Comparison of ENCODE assay signal across 21 cellular contexts in the genomic region with DNA sequence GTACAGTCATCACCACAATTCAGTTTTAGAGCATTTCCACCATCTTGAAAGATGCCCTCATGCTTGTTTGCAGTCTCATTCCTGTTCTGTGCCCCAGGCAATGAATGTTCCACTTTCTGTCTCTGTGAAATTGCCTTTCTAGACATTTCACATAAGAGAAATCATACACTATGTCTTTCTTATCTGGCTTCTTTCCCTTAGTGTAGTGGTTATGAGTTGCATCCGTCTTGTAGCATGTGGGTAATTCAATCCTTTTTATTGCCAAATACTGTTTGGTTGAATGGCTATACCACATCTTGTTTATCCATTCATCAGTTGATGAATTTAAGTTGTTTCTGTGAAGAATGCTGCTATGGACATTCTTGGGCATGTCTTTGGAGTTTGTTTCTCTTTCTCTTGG.
DNase-seq lines count a peak whose midpoint lies in the region; ATAC-seq, FAIRE-seq and TF ChIP-seq lines count a peak whose summit lies in the region.
"Had no signal": no experiment of that assay in that cellular context is flagged by ENCODE, and none has a peak within 500 bp of the region (broad histone marks: within the 10 kb centered on the region; RNA-seq: fewer than 3 reads in every experiment).

No MANE protein-coding gene starts in this region.

- no peak overlapping the region for H3K4me3 ChIP-seq in A549
- H3K4me3 ChIP-seq in bronchial epithelial cell (ENCODE audit: low read depth, low read length): no peak overlapping the region
- no peak overlapping the region for H3K4me3 ChIP-seq in hepatocyte
- H3K4me3 ChIP-seq in CD8-positive, alpha-beta T cell (ENCODE audit: low read depth, low read length): no peak overlapping the region
- H3K4me3 ChIP-seq: pancreas, skin epidermis, upper lobe of left lung had no signal

- intact Hi-C loops in CD8-positive, alpha-beta T cell (cut with DNase I, micrococcal nuclease): no loop called here

- no peak overlapping the region for H3K27ac Mint-ChIP-seq in CD8-positive, alpha-beta T cell
- H3K27ac Mint-ChIP-seq: stimulated activated effector memory CD8-positive, alpha-beta T cell treated with anti-CD3 and anti-CD28 coated beads, Interleukin-12 subunit alpha, Interleukin-12 subunit beta, amount 100 ng/mL, for 72 hours had no signal

- H4K20me1 ChIP-seq in hepatocyte (ENCODE audit: insufficient read depth, poor library complexity, severe bottlenecking): peaks cover 5% of the 10 kb centered on the region

- no peak for FAIRE-seq in A549 (lab: Jason Lieb, UNC)
- FAIRE-seq in bronchial epithelial cell (lab: Jason Lieb, UNC): no peak
- no peak for FAIRE-seq in GM12892 (lab: Jason Lieb, UNC)
- FAIRE-seq: GM12891, pancreas, TTC549 had no signal

- H3K4me1 Mint-ChIP-seq in CD8-positive, alpha-beta T cell (ENCODE audit: low read depth): peaks cover 21% of the 10 kb centered on the region

- no peak overlapping the region for H2AFZ ChIP-seq in hepatocyte

- POLR2A ChIA-PET in A549 (lab: Yijun Ruan, JAX): no interaction called here
- POLR2A ChIA-PET in CD8-positive, alpha-beta T cell (lab: Charles Lee): no interaction called here

- peak overlapping the region; percentile 43 to 80; a peak in 3 of 6 replicates for H3K27ac ChIP-seq in A549
- H3K27ac ChIP-seq in hepatocyte: peak overlapping the region; percentile 11
- no peak overlapping the region for H3K27ac ChIP-seq in CD8-positive, alpha-beta T cell (ENCODE audit: low read depth, low read length)
- H3K27ac ChIP-seq: upper lobe of left lung had no signal

- peaks cover 56% of the 10 kb centered on the region for H3K79me2 ChIP-seq in hepatocyte

- no peak overlapping the region for H3K4me3 Mint-ChIP-seq in CD8-positive, alpha-beta T cell
- H3K4me3 Mint-ChIP-seq: activated T-cell treated with anti-CD3 and anti-CD28 coated beads, Interleukin-2, amount 50 U/mL, for 4 hours; stimulated activated effector memory CD8-positive, alpha-beta T cell treated with anti-CD3 and anti-CD28 coated beads, Interleukin-12 subunit alpha, Interleukin-12 subunit beta, amount 100 ng/mL, for 72 hours had no signal

- H3K9me3 ChIP-seq in A549: no peaks in the 10 kb centered on the region
- H3K9me3 ChIP-seq in hepatocyte (ENCODE audit: low read depth): no peaks in the 10 kb centered on the region
- no peaks in the 10 kb centered on the region for H3K9me3 ChIP-seq in CD8-positive, alpha-beta T cell (ENCODE audit: low read length)
- H3K9me3 ChIP-seq: pancreas, upper lobe of left lung had no signal

- no peak for TF ChIP-seq RAD21 in A549 (conservative IDR thresholded peaks at IDR 0.05 in 1 of 2, IDR thresholded peaks at IDR 0.05 in 1 of 2)

- CTCF ChIA-PET in A549 (lab: Yijun Ruan, JAX): interaction anchor here (1.1 kb wide), 1 partner anchor 51 kb away, joined by 3 read pairs; no protein-coding TSS in a partner anchor
- CTCF ChIA-PET in CD8-positive, alpha-beta T cell (lab: Charles Lee): interaction anchor here (1.0 kb wide), 1 partner anchor 9 kb away, joined by 3 read pairs; no protein-coding TSS in a partner anchor

- TF ChIP-seq CTCF in A549 (IDR thresholded peaks at IDR 0.05): no peak
- TF ChIP-seq CTCF in bronchial epithelial cell (IDR thresholded peaks at IDR 0.05; ENCODE audit: insufficient read depth, low read length, severe bottlenecking): no peak
- no peak for TF ChIP-seq CTCF in hepatocyte (IDR thresholded peaks at IDR 0.05; ENCODE audit: poor library complexity)
- TF ChIP-seq CTCF in CD8-positive, alpha-beta T cell (IDR thresholded peaks at IDR 0.05): no peak

- no peak for DNase-seq in A549 (ENCODE audit: low read depth in 1 of 2, low spot score in 1 of 2)
- DNase-seq in LHCN-M2 (ENCODE audit: low read depth): peak; percentile 38
- peak; percentile 80 for DNase-seq in bronchial epithelial cell (ENCODE audit: low read depth)
- DNase-seq in hepatocyte (ENCODE audit: low spot score): no peak
- no peak for DNase-seq in CD8-positive, alpha-beta T cell
- DNase-seq in GM12892 (ENCODE audit: insufficient read length): no peak
- DNase-seq: ACHN; activated CD4-positive, alpha-beta T cell treated with anti-CD3 and anti-CD28 coated beads, Interleukin-2, amount 50 U/mL, for 4 hours; activated T-cell treated with anti-CD3 and anti-CD28 coated beads, Interleukin-2, amount 50 U/mL, for 4 hours; KBM-7; NCI-H1105; NCI-H2227 treated with DMSO at 0.1 percent for 48 hours; pancreas; upper lobe of left lung had no signal

- H3K36me3 ChIP-seq in bronchial epithelial cell (ENCODE audit: control insufficient read depth, insufficient read depth, low read length) (peaks cover 5% of the 10 kb centered on the region), hepatocyte (replicated peaks; ENCODE audit: insufficient read depth, low read depth) (no peaks in the 10 kb centered on the region)
- H3K36me3 ChIP-seq in CD8-positive, alpha-beta T cell (ENCODE audit: insufficient read depth, low read length): no peaks in the 10 kb centered on the region
- H3K36me3 ChIP-seq: pancreas, upper lobe of left lung had no signal

- H3K36me3 Mint-ChIP-seq in CD8-positive, alpha-beta T cell: peaks cover 12% of the 10 kb centered on the region

- TF ChIP-seq POLR2A in A549 (IDR thresholded peaks at IDR 0.05; ENCODE audit: low read length) (no peak), GM12892 (IDR thresholded peaks at IDR 0.05; ENCODE audit: low read depth, low read length) (no peak)

- H3K4me1 ChIP-seq in A549: peaks cover 75% of the 10 kb centered on the region
- peaks cover 13% of the 10 kb centered on the region for H3K4me1 ChIP-seq in hepatocyte (ENCODE audit: insufficient read depth)
- H3K4me1 ChIP-seq in CD8-positive, alpha-beta T cell (ENCODE audit: insufficient read depth, low read length): no peaks in the 10 kb centered on the region

- 89% methylated on average over 1 of the region's 1 CpG for WGBS in A549 (ENCODE audit: missing lambda C conversion rate)
- WGBS in hepatocyte (ENCODE audit: low lambda C conversion rate, missing lambda C conversion rate): 55% methylated on average over 1 of the region's 1 CpG

- H3K4me2 ChIP-seq in A549 (peak overlapping the region; percentile 24; the same call in 2 of the 3 replicates), hepatocyte (no peak overlapping the region)

- no peaks in the 10 kb centered on the region for H3K9me2 ChIP-seq in hepatocyte (replicated peaks; ENCODE audit: insufficient read depth)

- H3K27me3 ChIP-seq in bronchial epithelial cell (ENCODE audit: control insufficient read depth, insufficient read depth, low read length): no peaks in the 10 kb centered on the region
- H3K27me3 ChIP-seq in hepatocyte: no peaks in the 10 kb centered on the region
- H3K27me3 ChIP-seq in CD8-positive, alpha-beta T cell (ENCODE audit: insufficient read depth, low read length): no peaks in the 10 kb centered on the region
- H3K27me3 ChIP-seq: pancreas, upper lobe of left lung had no signal

- no peak for ATAC-seq in A549
- ATAC-seq in HG02642 (IDR thresholded peaks at IDR 0.05; ENCODE audit: poor library complexity, unreplicated experiment): no peak
- no peak for ATAC-seq in CD8-positive, alpha-beta T cell
- no peak for ATAC-seq in HG02840 (IDR thresholded peaks at IDR 0.05; ENCODE audit: low FRiP score, unreplicated experiment)
- ATAC-seq: activated T-cell treated with anti-CD3 and anti-CD28 coated beads, Interleukin-2, amount 50 U/mL, for 4 hours; left lobe of liver; pancreas; stimulated activated effector memory CD8-positive, alpha-beta T cell treated with anti-CD3 and anti-CD28 coated beads, Interleukin-12 subunit alpha, Interleukin-12 subunit beta, amount 100 ng/mL, for 72 hours had no signal

- no peaks in the 10 kb centered on the region for H3K9me3 Mint-ChIP-seq in CD8-positive, alpha-beta T cell
- H3K9me3 Mint-ChIP-seq: activated T-cell treated with anti-CD3 and anti-CD28 coated beads, Interleukin-2, amount 50 U/mL, for 4 hours; stimulated activated effector memory CD8-positive, alpha-beta T cell treated with anti-CD3 and anti-CD28 coated beads, Interleukin-12 subunit alpha, Interleukin-12 subunit beta, amount 100 ng/mL, for 72 hours had no signal

- no peak for TF ChIP-seq EP300 in A549 (IDR thresholded peaks at IDR 0.05)

- no peaks in the 10 kb centered on the region for H3K27me3 Mint-ChIP-seq in CD8-positive, alpha-beta T cell (ENCODE audit: low read depth)

TF ChIP-seq in A549, 52 proteins besides CTCF, POLR2A, EP300 and RAD21:
- no peak for TF ChIP-seq NPAS2 (CRISPR knock-in tag; IDR thresholded peaks at IDR 0.05; ENCODE audit: borderline replicate concordance)
- no peak for TF ChIP-seq PHF8 (IDR thresholded peaks at IDR 0.05; ENCODE audit: borderline replicate concordance, low read depth)
- TF ChIP-seq ESRRA (IDR thresholded peaks at IDR 0.05; ENCODE audit: borderline replicate concordance, low read length): no peak
- TF ChIP-seq HEYL (CRISPR knock-in tag; IDR thresholded peaks at IDR 0.05): no peak
- TF ChIP-seq USF2 (IDR thresholded peaks at IDR 0.05): no peak
- TF ChIP-seq ZNF302 (CRISPR knock-in tag; IDR thresholded peaks at IDR 0.05): no peak
- no peak for TF ChIP-seq CEBPB (IDR thresholded peaks at IDR 0.05)

Comparison
In these comparisons a context has a peak if more than half of its experiments do, and no peak if none do; other contexts are left out.
1. DNase-seq: peak in LHCN-M2 (single experiment) and bronchial epithelial cell (single experiment); none in A549 (0 of 2), hepatocyte (single experiment), CD8-positive, alpha-beta T cell (0 of 7) and GM12892 (single experiment).